In the genomic region with DNA sequence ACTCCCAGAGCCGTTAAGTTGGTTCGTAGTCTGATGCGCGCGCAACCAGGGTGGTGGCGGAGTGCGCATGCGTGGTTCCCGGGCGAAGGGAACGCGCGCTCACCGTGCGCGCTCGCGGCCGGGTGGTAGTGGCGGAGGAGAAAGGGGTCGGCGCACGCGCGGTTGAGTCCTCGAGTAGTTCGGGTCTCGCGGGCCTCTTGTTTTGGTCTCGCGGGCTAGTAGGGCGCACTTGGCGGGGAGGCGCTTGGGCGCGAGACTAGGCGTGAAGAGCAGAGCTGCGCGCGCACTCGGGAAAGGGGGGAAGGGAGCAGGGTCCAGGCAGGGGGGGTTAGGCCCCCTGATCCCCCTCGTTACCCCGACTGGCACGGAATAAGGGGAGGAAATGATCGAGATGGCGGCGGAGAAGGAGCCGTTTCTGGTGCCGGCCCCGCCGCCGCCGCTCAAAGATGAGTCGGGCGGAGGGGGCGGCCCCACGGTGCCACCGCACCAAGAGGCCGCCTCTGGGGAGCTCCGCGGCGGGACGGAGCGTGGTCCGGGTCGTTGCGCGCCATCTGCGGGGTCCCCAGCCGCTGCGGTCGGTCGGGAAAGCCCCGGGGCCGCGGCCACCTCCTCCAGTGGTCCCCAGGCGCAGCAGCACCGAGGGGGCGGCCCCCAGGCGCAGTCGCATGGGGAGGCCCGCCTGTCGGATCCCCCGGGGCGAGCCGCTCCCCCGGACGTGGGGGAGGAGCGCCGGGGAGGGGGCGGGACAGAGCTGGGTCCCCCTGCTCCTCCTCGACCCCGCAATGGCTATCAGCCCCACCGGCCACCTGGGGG, we compare ENCODE assay signal across 8 cellular contexts. TPM values are rescaled to one million over a fixed set of nuclear protein-coding genes. Genes with fewer than 3 reads are reported as not detected.
DNase-seq lines count a peak whose midpoint lies in the region; ATAC-seq, FAIRE-seq and TF ChIP-seq lines count a peak whose summit lies in the region.

TSS of gene MEPCE (plus strand) at position 195 of the 813 bp plus-strand sequence. CDS start at position 383, 188 bp downstream.

- no peaks in the 10 kb centered on the region for H3K27me3 Mint-ChIP-seq in T-cell
- H3K27me3 Mint-ChIP-seq in activated naive CD8-positive, alpha-beta T cell treated with anti-CD3 and anti-CD28 coated beads, Interleukin-2, amount 50 U/mL, for 24 hours, result peaks cover 10% of the 10 kb centered on the region

- H3K4me1 Mint-ChIP-seq in T-cell, result peaks cover 48 to 65% (median 55%) of the 10 kb centered on the region in 3 donors
- peaks cover 61% of the 10 kb centered on the region for H3K4me1 Mint-ChIP-seq in activated naive CD8-positive, alpha-beta T cell treated with anti-CD3 and anti-CD28 coated beads, Interleukin-2, amount 50 U/mL, for 24 hours

- CTCF ChIA-PET in T-cell (lab: Charles Lee), result interaction anchor here (0.6 to 1.1 kb wide), 3 partner anchors 39 to 275 kb away, joined by 3 to 7 read pairs (median 3); no protein-coding TSS in a partner anchor

- intact Hi-C loops in Right ventricle myocardium inferior (cut with DNase I) (no loop called here), pancreas (cut with DNase I) (no loop called here)

- DNase-seq in GM12864 (ENCODE audit: low read depth) (peak; percentile 84), NCI-H1436 treated with DMSO at 0.1 percent for 48 hours (lab: John Stamatoyannopoulos, UW) (peak; percentile 78), T-cell (peak; percentile 94 to 99 (median 97)), Right ventricle myocardium inferior (ENCODE audit: missing footprints) (peak; percentile 99), pancreas (peak; percentile 92 to 100 (median 96))
- DNase-seq in activated naive CD8-positive, alpha-beta T cell treated with anti-CD3 and anti-CD28 coated beads, Interleukin-2, amount 50 U/mL, for 24 hours, result peak; percentile 98

- no peak for TF ChIP-seq CTCF in GM12864 (IDR thresholded peaks at IDR 0.05; ENCODE audit: low read depth, low read length, missing control alignments)
- no peak for TF ChIP-seq CTCF in pancreas (IDR thresholded peaks at IDR 0.05)

- H3K9me3 ChIP-seq in pancreas (no peaks in the 10 kb centered on the region), thymus (ENCODE audit: control insufficient read depth) (peaks cover 2% of the 10 kb centered on the region)

- POLR2A ChIA-PET in T-cell (lab: Charles Lee), result interaction anchor here (0.6 to 1.4 kb wide), 12 partner anchors 21 to 1059 kb away, joined by 3 to 5 read pairs (median 3); partner anchors contain the start of genes GPC2 (in 1 of the 2), LAMTOR4 (in 1 of the 2), MOSPD3 (in 1 of the 2) and TSC22D4 (in 1 of the 2)

- peaks cover 22% of the 10 kb centered on the region for H3K36me3 Mint-ChIP-seq in T-cell
- peaks cover 53% of the 10 kb centered on the region for H3K36me3 Mint-ChIP-seq in activated naive CD8-positive, alpha-beta T cell treated with anti-CD3 and anti-CD28 coated beads, Interleukin-2, amount 50 U/mL, for 24 hours (ENCODE audit: low read depth)

- H3K27ac ChIP-seq in pancreas, result peak within 1 kb of the TSS; percentile 97 to 100 (median 98)
- H3K27ac ChIP-seq in thymus (ENCODE audit: low read depth), result peak within 1 kb of the TSS; percentile 100

- H3K4me1 ChIP-seq in pancreas, result peaks cover 0 to 22% (median 5%) of the 10 kb centered on the region in 3 donors
- H3K4me1 ChIP-seq in thymus (ENCODE audit: control insufficient read depth, insufficient read depth, low read length), result peaks cover 31% of the 10 kb centered on the region

- H3K4me3 ChIP-seq in GM12864 (ENCODE audit: low read depth, low read length) (peak within 1 kb of the TSS; percentile 94), pancreas (peak within 1 kb of the TSS; percentile 55 to 98 (median 71)), thymus (ENCODE audit: low read length) (peak within 1 kb of the TSS; percentile 84)

- peaks cover 0 to 12% (median 0%) of the 10 kb centered on the region in 3 donors for H3K36me3 ChIP-seq in pancreas
- H3K36me3 ChIP-seq in thymus (ENCODE audit: control insufficient read depth, insufficient read depth), result peaks cover 34% of the 10 kb centered on the region

- H3K4me3 Mint-ChIP-seq in T-cell, result peak within 1 kb of the TSS; percentile 94 to 97 (median 95)
- H3K4me3 Mint-ChIP-seq in activated naive CD8-positive, alpha-beta T cell treated with anti-CD3 and anti-CD28 coated beads, Interleukin-2, amount 50 U/mL, for 24 hours, result peak within 1 kb of the TSS; percentile 99

- no peaks in the 10 kb centered on the region for H3K27me3 ChIP-seq in pancreas
- no peaks in the 10 kb centered on the region for H3K27me3 ChIP-seq in thymus (ENCODE audit: control insufficient read depth, insufficient read depth)

- no peaks in the 10 kb centered on the region for H3K9me3 Mint-ChIP-seq in T-cell
- H3K9me3 Mint-ChIP-seq in activated naive CD8-positive, alpha-beta T cell treated with anti-CD3 and anti-CD28 coated beads, Interleukin-2, amount 50 U/mL, for 24 hours, result peaks cover 5% of the 10 kb centered on the region

- H3K27ac Mint-ChIP-seq in T-cell, result peak within 1 kb of the TSS; percentile 100
- peak within 1 kb of the TSS; percentile 100 for H3K27ac Mint-ChIP-seq in activated naive CD8-positive, alpha-beta T cell treated with anti-CD3 and anti-CD28 coated beads, Interleukin-2, amount 50 U/mL, for 24 hours

- peak; percentile 45 for ATAC-seq in HG02759 (IDR thresholded peaks at IDR 0.05; ENCODE audit: unreplicated experiment)
- ATAC-seq in T-cell (replicated peaks in 1 of 4), result peak; percentile 45 to 51 (median 47)
- peak; percentile 42 for ATAC-seq in activated naive CD8-positive, alpha-beta T cell treated with anti-CD3 and anti-CD28 coated beads, Interleukin-2, amount 50 U/mL, for 24 hours
- ATAC-seq in Right ventricle myocardium inferior, result peak; percentile 76
- peak; percentile 63 to 73 (median 68) for ATAC-seq in pancreas

- WGBS in pancreas, 2 donors, result 0 to 1% methylated on average over 68 to 94 of the region's 94 CpGs
- under 1% methylated on average over 94 of the region's 94 CpGs for WGBS in thymus

- peak; percentile 32 for FAIRE-seq in pancreas (lab: Jason Lieb, UNC)

RNA-seq across cellular contexts. Expression of gene MEPCE, which starts in this region (rescaled TPM):
- 10 to 100 TPM; 50.6 to 63.2 (median 60.3) TPM for total RNA-seq in T-cell
- 24.9 TPM for total RNA-seq in Right ventricle myocardium inferior
- total RNA-seq in pancreas, result 10 to 100 TPM; 11.1 to 17.5 (median 15.2) TPM
- polyA plus RNA-seq in pancreas, result 10 to 100 TPM; 18.0 to 20.7 TPM
- polyA plus RNA-seq in thymus, result 37.4 TPM

Comparison
In these comparisons a context has a peak if more than half of its experiments do, and no peak if none do; other contexts are left out.
1. Peak in every context shown above with its lines: DNase-seq, ATAC-seq, H3K4me3 ChIP-seq and H3K27ac ChIP-seq.